ENCODE assay signal across 2 cellular contexts in genomic region chr4:3071811-3072210, GRCh38.
TF ChIP-seq lines count a peak whose summit lies in the region.

No MANE protein-coding gene starts in this region.

TF ChIP-seq in IMR-90, 13 proteins besides CTCF, POLR2A, EP300 and RAD21:
- no peak for TF ChIP-seq SMC3 (IDR thresholded peaks at IDR 0.05; ENCODE audit: low read depth, low read length)
- TF ChIP-seq RCOR1 (IDR thresholded peaks at IDR 0.05; ENCODE audit: insufficient replicate concordance, low read length) = no peak
- no peak for TF ChIP-seq ELK1 (IDR thresholded peaks at IDR 0.05; ENCODE audit: borderline replicate concordance, low read depth, low read length)
- TF ChIP-seq MAFK (IDR thresholded peaks at IDR 0.05; ENCODE audit: low read depth, low read length) = no peak
- TF ChIP-seq RFX5 (IDR thresholded peaks at IDR 0.05; ENCODE audit: low read depth, low read length) = no peak
- no peak for TF ChIP-seq NFE2L2 (IDR thresholded peaks at IDR 0.05; ENCODE audit: low read depth, low read length)
- no peak for TF ChIP-seq MAZ (IDR thresholded peaks at IDR 0.05; ENCODE audit: borderline replicate concordance, low read depth, low read length)
- no peak for TF ChIP-seq MXI1 (IDR thresholded peaks at IDR 0.05; ENCODE audit: borderline replicate concordance, low read depth, low read length)
- TF ChIP-seq CHD1 (IDR thresholded peaks at IDR 0.05; ENCODE audit: low read depth, low read length) = no peak
TF ChIP-seq in IMR-90: peak in this region for 0.

TF ChIP-seq in H1, 55 proteins besides CTCF, POLR2A, EP300 and RAD21:
- no peak for TF ChIP-seq BCL11A (IDR thresholded peaks at IDR 0.05; ENCODE audit: low read depth in 2 of 2, low read length in 2 of 2)
- TF ChIP-seq USF2 (IDR thresholded peaks at IDR 0.05; ENCODE audit: low read length) = no peak
- no peak for TF ChIP-seq GTF2F1 (IDR thresholded peaks at IDR 0.05; ENCODE audit: borderline replicate concordance, low read depth, low read length)
- TF ChIP-seq ATF2 (IDR thresholded peaks at IDR 0.05; ENCODE audit: low read length) = no peak
- no peak for TF ChIP-seq CREB1 (IDR thresholded peaks at IDR 0.05)
- no peak for TF ChIP-seq EGR1 (IDR thresholded peaks at IDR 0.05; ENCODE audit: borderline replicate concordance, low read depth, low read length)
- TF ChIP-seq GABPA (IDR thresholded peaks at IDR 0.05; ENCODE audit: borderline replicate concordance, insufficient read depth, low read length) = no peak
- no peak for TF ChIP-seq HDAC2 (IDR thresholded peaks at IDR 0.05; ENCODE audit: borderline replicate concordance in 1 of 2, low read depth in 2 of 2, low read length in 2 of 2)
- no peak for TF ChIP-seq EZH2 (IDR thresholded peaks at IDR 0.05; ENCODE audit: low read depth, low read length, severe bottlenecking)
- TF ChIP-seq CEBPB (IDR thresholded peaks at IDR 0.05; ENCODE audit: low read depth, low read length) = no peak
- TF ChIP-seq NRF1 (IDR thresholded peaks at IDR 0.05; ENCODE audit: low read depth, low read length) = no peak
- no peak for TF ChIP-seq BRCA1 (IDR thresholded peaks at IDR 0.05; ENCODE audit: low read depth, low read length)
- TF ChIP-seq ATF3 (IDR thresholded peaks at IDR 0.05; ENCODE audit: insufficient read depth, low read depth, low read length) = no peak
- no peak for TF ChIP-seq SIRT6 (IDR thresholded peaks at IDR 0.05; ENCODE audit: low read length)
- TF ChIP-seq MAFK (IDR thresholded peaks at IDR 0.05; ENCODE audit: low read depth, low read length) = no peak
- TF ChIP-seq MAX (IDR thresholded peaks at IDR 0.05) = no peak
- no peak for TF ChIP-seq CBX5 (IDR thresholded peaks at IDR 0.05; ENCODE audit: low read depth, low read length)
- no peak for TF ChIP-seq SIX5 (IDR thresholded peaks at IDR 0.05; ENCODE audit: low read depth, low read length)
- TF ChIP-seq RBBP5 (IDR thresholded peaks at IDR 0.05; ENCODE audit: borderline replicate concordance, low read depth, low read length) = no peak
- no peak for TF ChIP-seq SP2 (IDR thresholded peaks at IDR 0.05; ENCODE audit: low read length)
